9 cellular contexts compared by ENCODE assay signal in genomic region chr3:172449468-172450149, GRCh38. TPM values are rescaled to one million over a fixed set of nuclear protein-coding genes. Genes with fewer than 3 reads are reported as not detected.
DNase-seq lines count a peak whose midpoint lies in the region; ATAC-seq and TF ChIP-seq lines count a peak whose summit lies in the region.
"Had no signal": no experiment of that assay in that cellular context is flagged by ENCODE, and none has a peak within 500 bp of the region (broad histone marks: within the 10 kb centered on the region; RNA-seq: fewer than 3 reads in every experiment).

No MANE protein-coding gene starts in this region.

- H3K4me1 ChIP-seq in right cardiac atrium (ENCODE audit: control insufficient read depth, insufficient read depth, low read length): no peaks in the 10 kb centered on the region
- H3K4me1 ChIP-seq in skeletal muscle satellite cell (ENCODE audit: control insufficient read depth, insufficient read depth, low read length): peaks cover 8% of the 10 kb centered on the region
- H3K4me1 ChIP-seq in effector memory CD4-positive, alpha-beta T cell (ENCODE audit: control insufficient read depth, insufficient read depth, low read length, poor library complexity, severe bottlenecking): peaks cover 18% of the 10 kb centered on the region

- no peaks in the 10 kb centered on the region for H3K9me3 ChIP-seq in right cardiac atrium (ENCODE audit: control insufficient read depth, low read length)
- H3K9me3 ChIP-seq in skeletal muscle satellite cell (replicated peaks; ENCODE audit: low read length): no peaks in the 10 kb centered on the region
- H3K9me3 ChIP-seq in effector memory CD4-positive, alpha-beta T cell (ENCODE audit: control insufficient read depth, low read length): no peaks in the 10 kb centered on the region

- CTCF ChIA-PET in activated CD8-positive, alpha-beta T cell treated with anti-CD3 and anti-CD28 coated beads for 36 hours (lab: Charles Lee): interaction anchor here (3.0 kb wide), 1 partner anchor 12 kb away, joined by 14 read pairs; no protein-coding TSS in a partner anchor

- H3K36me3 Mint-ChIP-seq in activated CD4-positive, alpha-beta T cell treated with anti-CD3 and anti-CD28 coated beads, Interleukin-2, amount 10 ng/mL, durations not matched to agents 24 days and 14 days (ENCODE audit: low read depth): peaks cover 12% of the 10 kb centered on the region
- H3K36me3 Mint-ChIP-seq in activated CD8-positive, alpha-beta T cell treated with anti-CD3 and anti-CD28 coated beads for 36 hours (ENCODE audit: low read depth): peaks cover 5% of the 10 kb centered on the region

- no peak overlapping the region for H3K9ac ChIP-seq in skeletal muscle satellite cell (ENCODE audit: low read depth, low read length)

- H3K4me3 ChIP-seq in right cardiac atrium (ENCODE audit: low read length) (no peak overlapping the region), skeletal muscle satellite cell (ENCODE audit: low read length) (no peak overlapping the region)
- no peak overlapping the region for H3K4me3 ChIP-seq in effector memory CD4-positive, alpha-beta T cell (ENCODE audit: insufficient read depth, low read depth, low read length, poor library complexity, severe bottlenecking)

- no peak for ATAC-seq in activated CD8-positive, alpha-beta T cell treated with anti-CD3 and anti-CD28 coated beads for 36 hours
- ATAC-seq in right cardiac atrium: peak; percentile 45 to 54
- ATAC-seq in activated CD4-positive, CD25-positive, alpha-beta regulatory T cell treated with anti-CD3 and anti-CD28 coated beads, Interleukin-2, amount 50 U/mL, for 24 hours: no peak

- peak overlapping the region; percentile 65 for H3K4me2 ChIP-seq in skeletal muscle satellite cell (ENCODE audit: low read length)

- no peaks in the 10 kb centered on the region for H3K36me3 ChIP-seq in skeletal muscle satellite cell (ENCODE audit: insufficient read depth, low read length)
- no peaks in the 10 kb centered on the region for H3K36me3 ChIP-seq in effector memory CD4-positive, alpha-beta T cell (ENCODE audit: control insufficient read depth, insufficient read depth, low read length)

- POLR2A ChIA-PET in activated CD8-positive, alpha-beta T cell treated with anti-CD3 and anti-CD28 coated beads for 36 hours (lab: Charles Lee): no interaction called here

- H3K27me3 ChIP-seq in right cardiac atrium (ENCODE audit: control insufficient read depth, insufficient read depth): no peaks in the 10 kb centered on the region
- peaks cover 68% of the 10 kb centered on the region for H3K27me3 ChIP-seq in skeletal muscle satellite cell (ENCODE audit: control insufficient read depth, insufficient read depth, low read length)
- peaks cover 40% of the 10 kb centered on the region for H3K27me3 ChIP-seq in effector memory CD4-positive, alpha-beta T cell (replicated peaks; ENCODE audit: control insufficient read depth, insufficient read depth, low read length, poor library complexity, severe bottlenecking)

- peaks cover 29% of the 10 kb centered on the region for H3K9me3 Mint-ChIP-seq in activated CD4-positive, alpha-beta T cell treated with anti-CD3 and anti-CD28 coated beads, Interleukin-2, amount 10 ng/mL, durations not matched to agents 24 days and 14 days
- H3K9me3 Mint-ChIP-seq in activated CD8-positive, alpha-beta T cell treated with anti-CD3 and anti-CD28 coated beads for 36 hours: peaks cover 6% of the 10 kb centered on the region

- 6% methylated on average over 34 of the region's 34 CpGs for WGBS in right cardiac atrium

- no peak overlapping the region for H3K27ac ChIP-seq in right cardiac atrium (ENCODE audit: low read length)
- H3K27ac ChIP-seq in effector memory CD4-positive, alpha-beta T cell (ENCODE audit: insufficient read depth, low read length, poor library complexity, severe bottlenecking): no peak overlapping the region

- H3K4me3 Mint-ChIP-seq in activated CD4-positive, alpha-beta T cell treated with anti-CD3 and anti-CD28 coated beads, Interleukin-2, amount 10 ng/mL, durations not matched to agents 24 days and 14 days: peak overlapping the region; percentile 78
- no peak overlapping the region for H3K4me3 Mint-ChIP-seq in activated CD8-positive, alpha-beta T cell treated with anti-CD3 and anti-CD28 coated beads for 36 hours

- no peak overlapping the region for H3K27ac Mint-ChIP-seq in activated CD4-positive, alpha-beta T cell treated with anti-CD3 and anti-CD28 coated beads, Interleukin-2, amount 10 ng/mL, durations not matched to agents 24 days and 14 days
- no peak overlapping the region for H3K27ac Mint-ChIP-seq in activated CD8-positive, alpha-beta T cell treated with anti-CD3 and anti-CD28 coated beads for 36 hours

- peak; percentile 76 for DNase-seq in activated CD4-positive, alpha-beta T cell treated with anti-CD3 and anti-CD28 coated beads, Interleukin-2, amount 10 ng/mL, durations not matched to agents 24 days and 14 days
- no peak for DNase-seq in activated CD4-positive, alpha-beta T cell treated with anti-CD3 and anti-CD28 coated beads for 1 hour
- DNase-seq in activated CD8-positive, alpha-beta T cell treated with anti-CD3 and anti-CD28 coated beads for 36 hours: peak; percentile 25
- DNase-seq in right cardiac atrium: peak; percentile 28 to 57 (median 56)
- no peak for DNase-seq in effector memory CD4-positive, alpha-beta T cell
- no peak for DNase-seq in NCI-H146 treated with DMSO at 0.1 percent for 48 hours (lab: John Stamatoyannopoulos, UW; ENCODE audit: unreplicated experiment)

- H3K4me1 Mint-ChIP-seq in activated CD4-positive, alpha-beta T cell treated with anti-CD3 and anti-CD28 coated beads, Interleukin-2, amount 10 ng/mL, durations not matched to agents 24 days and 14 days: peaks cover 26% of the 10 kb centered on the region
- peaks cover 25% of the 10 kb centered on the region for H3K4me1 Mint-ChIP-seq in activated CD8-positive, alpha-beta T cell treated with anti-CD3 and anti-CD28 coated beads for 36 hours (ENCODE audit: low read depth)

- no peak for TF ChIP-seq CTCF in activated CD8-positive, alpha-beta T cell treated with anti-CD3 and anti-CD28 coated beads for 36 hours (IDR thresholded peaks at IDR 0.05)

- peaks cover 84% of the 10 kb centered on the region for H3K27me3 Mint-ChIP-seq in activated CD4-positive, alpha-beta T cell treated with anti-CD3 and anti-CD28 coated beads, Interleukin-2, amount 10 ng/mL, durations not matched to agents 24 days and 14 days
- peaks cover 71% of the 10 kb centered on the region for H3K27me3 Mint-ChIP-seq in activated CD8-positive, alpha-beta T cell treated with anti-CD3 and anti-CD28 coated beads for 36 hours

- intact Hi-C loops in activated CD4-positive, alpha-beta T cell treated with anti-CD3 and anti-CD28 coated beads, Interleukin-2, amount 10 ng/mL, durations not matched to agents 24 days and 14 days (cut with micrococcal nuclease): loop anchor here (5.0 kb wide), 1 partner anchor 948 kb away; the partner anchor contains the start of gene NLGN1
- intact Hi-C loops in activated CD8-positive, alpha-beta T cell treated with anti-CD3 and anti-CD28 coated beads for 36 hours (cut with micrococcal nuclease): no loop called here
- intact Hi-C loops in right cardiac atrium (cut with DNase I): no loop called here

RNA-seq across cellular contexts. Expression of gene GHSR, which starts 1.4 kb away (rescaled TPM):
- total RNA-seq in activated CD4-positive, alpha-beta T cell treated with anti-CD3 and anti-CD28 coated beads, Interleukin-2, amount 10 ng/mL, durations not matched to agents 24 days and 14 days: not detected in 2 replicates
- total RNA-seq in activated CD8-positive, alpha-beta T cell treated with anti-CD3 and anti-CD28 coated beads for 36 hours: not detected
- not detected for total RNA-seq in right cardiac atrium
- polyA plus RNA-seq in right cardiac atrium: not detected
- total RNA-seq in skeletal muscle satellite cell (2012; rRNA removed): not detected in 2 replicates
- polyA plus RNA-seq: BJ had no signal

Comparison
In these comparisons a context has a peak if more than half of its experiments do, and no peak if none do; other contexts are left out.
1. DNase-seq: peak in activated CD4-positive, alpha-beta T cell treated with anti-CD3 and anti-CD28 coated beads, Interleukin-2, amount 10 ng/mL, durations not matched to agents 24 days and 14 days (single experiment), activated CD8-positive, alpha-beta T cell treated with anti-CD3 and anti-CD28 coated beads for 36 hours (single experiment) and right cardiac atrium (3 of 3); none in activated CD4-positive, alpha-beta T cell treated with anti-CD3 and anti-CD28 coated beads for 1 hour (single experiment), effector memory CD4-positive, alpha-beta T cell (0 of 3) and NCI-H146 treated with DMSO at 0.1 percent for 48 hours (single experiment).
2. ATAC-seq: peak in right cardiac atrium (2 of 2); none in activated CD8-positive, alpha-beta T cell treated with anti-CD3 and anti-CD28 coated beads for 36 hours (single experiment) and activated CD4-positive, CD25-positive, alpha-beta regulatory T cell treated with anti-CD3 and anti-CD28 coated beads, Interleukin-2, amount 50 U/mL, for 24 hours (0 of 2).